In genomic region chr21:31530918-31531705, GRCh38 we compare ENCODE assay signal across 12 cellular contexts.
DNase-seq lines count a peak whose midpoint lies in the region; ATAC-seq, FAIRE-seq and TF ChIP-seq lines count a peak whose summit lies in the region.
"Had no signal": no experiment of that assay in that cellular context is flagged by ENCODE, and none has a peak within 500 bp of the region (broad histone marks: within the 10 kb centered on the region; RNA-seq: fewer than 3 reads in every experiment).

No MANE protein-coding gene starts in this region.

- no peaks in the 10 kb centered on the region for H3K9me3 Mint-ChIP-seq in activated naive CD4-positive, alpha-beta T cell treated with anti-CD3 and anti-CD28 coated beads, Interleukin-2, amount 50 U/mL, for 72 hours
- H3K9me3 Mint-ChIP-seq: naive B cell had no signal

- H3K9me3 ChIP-seq in ectodermal cell (ENCODE audit: control insufficient read depth, low read length) (no peaks in the 10 kb centered on the region), stomach (no peaks in the 10 kb centered on the region)
- H3K9me3 ChIP-seq: upper lobe of left lung had no signal

- H3K27ac ChIP-seq in ectodermal cell (ENCODE audit: insufficient read depth, low read depth, low read length, poor library complexity, severe bottlenecking) = peak overlapping the region; percentile 23
- H3K27ac ChIP-seq in stomach = peak overlapping the region in 3 of 5 donors; percentile 2 to 57 (median 28)
- H3K27ac ChIP-seq: upper lobe of left lung had no signal

- TF ChIP-seq POLR2A in stomach (IDR thresholded peaks at IDR 0.05) (no peak), GM12892 (IDR thresholded peaks at IDR 0.05; ENCODE audit: low read depth, low read length) (no peak)

- WGBS in ectodermal cell, 2 experiments = 85 to 86% methylated on average over 10 of the region's 10 CpGs
- WGBS in stomach, 5 donors = 32 to 45% (median 35%) methylated on average over 10 of the region's 10 CpGs

- H3K4me3 ChIP-seq in ectodermal cell (ENCODE audit: insufficient read depth, low read depth, low read length) = no peak overlapping the region
- H3K4me3 ChIP-seq in stomach = no peak overlapping the region
- H3K4me3 ChIP-seq: K562, upper lobe of left lung had no signal

- H3K4me1 ChIP-seq in ectodermal cell (ENCODE audit: control insufficient read depth, insufficient read depth, low read length) (peaks cover 42% of the 10 kb centered on the region), stomach (peaks cover 0 to 18% (median 6%) of the 10 kb centered on the region in 4 donors)

- H3K27ac Mint-ChIP-seq in activated naive CD4-positive, alpha-beta T cell treated with anti-CD3 and anti-CD28 coated beads, Interleukin-2, amount 50 U/mL, for 72 hours = peak overlapping the region in 1 of 2 donors; percentile 3

- intact Hi-C loops in stomach (cut with DNase I; ENCODE audit: low total_unique reads) = no loop called here

- no peak for TF ChIP-seq CTCF in stomach (IDR thresholded peaks at IDR 0.05)

- H3K36me3 ChIP-seq in ectodermal cell (ENCODE audit: control insufficient read depth, insufficient read depth, low read length) (peaks cover 10% of the 10 kb centered on the region), stomach (no peaks in the 10 kb centered on the region)
- H3K36me3 ChIP-seq: upper lobe of left lung had no signal

- TF ChIP-seq EP300 in stomach (IDR thresholded peaks at IDR 0.05) = no peak

- FAIRE-seq in GM12892 (lab: Jason Lieb, UNC) = no peak
- FAIRE-seq: K562 had no signal

- no peak for ATAC-seq in GM19324 (IDR thresholded peaks at IDR 0.05; ENCODE audit: low FRiP score, unreplicated experiment)
- no peak for ATAC-seq in activated naive CD4-positive, alpha-beta T cell treated with anti-CD3 and anti-CD28 coated beads, Interleukin-2, amount 50 U/mL, for 72 hours
- ATAC-seq: K562 had no signal

- no peaks in the 10 kb centered on the region for H3K36me3 Mint-ChIP-seq in activated naive CD4-positive, alpha-beta T cell treated with anti-CD3 and anti-CD28 coated beads, Interleukin-2, amount 50 U/mL, for 72 hours
- H3K36me3 Mint-ChIP-seq: naive B cell had no signal

- DNase-seq in NCI-H128 (lab: John Stamatoyannopoulos, UW; ENCODE audit: unreplicated experiment) = peak; percentile 92
- peak; percentile 99 for DNase-seq in NCI-H446 treated with DMSO at 0.1 percent for 48 hours (lab: John Stamatoyannopoulos, UW)
- DNase-seq in stomach = peak; percentile 77
- DNase-seq in GM12892 (ENCODE audit: insufficient read length) = no peak
- DNase-seq in activated naive CD4-positive, alpha-beta T cell treated with anti-CD3 and anti-CD28 coated beads, Interleukin-2, amount 50 U/mL, for 72 hours (ENCODE audit: low spot score in 2 of 2) = no peak
- DNase-seq in T-helper 2 cell = no peak
- DNase-seq: head of caudate nucleus, naive B cell had no signal

- no peaks in the 10 kb centered on the region for H3K27me3 ChIP-seq in ectodermal cell (ENCODE audit: control insufficient read depth, insufficient read depth, low read length, poor library complexity, severe bottlenecking)
- no peaks in the 10 kb centered on the region for H3K27me3 ChIP-seq in stomach
- H3K27me3 ChIP-seq: upper lobe of left lung had no signal

Comparison
In these comparisons a context has a peak if more than half of its experiments do, and no peak if none do; other contexts are left out.
1. DNase-seq: peak in NCI-H128 (single experiment), NCI-H446 treated with DMSO at 0.1 percent for 48 hours (single experiment) and stomach (single experiment); none in GM12892 (single experiment), activated naive CD4-positive, alpha-beta T cell treated with anti-CD3 and anti-CD28 coated beads, Interleukin-2, amount 50 U/mL, for 72 hours (0 of 2) and T-helper 2 cell (0 of 5).